In genomic region chr5:178234753-178235599, GRCh38 we compare ENCODE assay signal across 8 cellular contexts. TPM values are rescaled to one million over a fixed set of nuclear protein-coding genes. Genes with fewer than 3 reads are reported as not detected.
DNase-seq lines count a peak whose midpoint lies in the region; ATAC-seq and TF ChIP-seq lines count a peak whose summit lies in the region.

No MANE protein-coding gene starts in this region.

- peaks cover 20% of the 10 kb centered on the region for H3K4me1 ChIP-seq in PC-9 (replicated peaks; ENCODE audit: insufficient read depth)

- ATAC-seq in stimulated activated naive CD8-positive, alpha-beta T cell treated with anti-CD3 and anti-CD28 coated beads, Interleukin-15, amount 100 ng/mL, for 72 hours: no peak
- ATAC-seq in GM21360 (IDR thresholded peaks at IDR 0.05; ENCODE audit: unreplicated experiment): no peak

- H3K4me3 ChIP-seq in PC-9: no peak overlapping the region

- H4K20me1 ChIP-seq in PC-9 (ENCODE audit: insufficient read depth): peaks cover 5% of the 10 kb centered on the region; the same call in 1 of the 2 replicates

- CTCF ChIA-PET in PC-9 (lab: Charles Lee): interaction anchor here (0.6 kb wide), 2 partner anchors 16 to 991 kb away, joined by 4 to 7 read pairs; no protein-coding TSS in a partner anchor

- H3K27me3 Mint-ChIP-seq in neural crest cell (ENCODE audit: low read depth): peaks cover 4% of the 10 kb centered on the region
- no peaks in the 10 kb centered on the region for H3K27me3 Mint-ChIP-seq in stimulated activated naive CD8-positive, alpha-beta T cell treated with anti-CD3 and anti-CD28 coated beads, Interleukin-15, amount 100 ng/mL, for 72 hours

- no peaks in the 10 kb centered on the region for H3K9me3 ChIP-seq in PC-9 (ENCODE audit: insufficient read depth, low read depth)

- peaks cover 20% of the 10 kb centered on the region for H3K79me2 ChIP-seq in PC-9 (ENCODE audit: low read depth)

- H3F3A ChIP-seq in PC-9 (ENCODE audit: insufficient read depth, low read depth): peaks cover 19% of the 10 kb centered on the region

- no peak overlapping the region for H3K27ac Mint-ChIP-seq in neural crest cell (ENCODE audit: unreplicated experiment)
- H3K27ac Mint-ChIP-seq in stimulated activated naive CD8-positive, alpha-beta T cell treated with anti-CD3 and anti-CD28 coated beads, Interleukin-15, amount 100 ng/mL, for 72 hours: no peak overlapping the region

- H3K4me1 Mint-ChIP-seq in neural crest cell: peaks cover 22% of the 10 kb centered on the region
- peaks cover 88% of the 10 kb centered on the region for H3K4me1 Mint-ChIP-seq in stimulated activated naive CD8-positive, alpha-beta T cell treated with anti-CD3 and anti-CD28 coated beads, Interleukin-15, amount 100 ng/mL, for 72 hours

- peak overlapping the region; percentile 79 for H3K4me3 Mint-ChIP-seq in neural crest cell
- H3K4me3 Mint-ChIP-seq in stimulated activated naive CD8-positive, alpha-beta T cell treated with anti-CD3 and anti-CD28 coated beads, Interleukin-15, amount 100 ng/mL, for 72 hours: no peak overlapping the region

- BruUV-seq in PC-9 (replicated peaks; lab: Mats Ljungman, UMichigan): no TSS peak

- H3K27me3 ChIP-seq in PC-9 (ENCODE audit: insufficient read depth, low read depth): no peaks in the 10 kb centered on the region

- peak; percentile 86 for TF ChIP-seq CTCF in PC-9 (conservative IDR thresholded peaks at IDR 0.05)
- peak; percentile 79 for TF ChIP-seq CTCF in neural crest cell (conservative IDR thresholded peaks at IDR 0.05)

- intact Hi-C loops in PC-9 (cut with micrococcal nuclease; ENCODE audit: unreplicated experiment): loop anchor here (10.0 kb wide), 2 partner anchors 390 to 1260 kb away; partner anchors contain the start of gene CLK4

- peak overlapping the region; percentile 50; the same call in 1 of the 2 replicates for H3K4me2 ChIP-seq in PC-9

- peaks cover 5% of the 10 kb centered on the region; the same call in 1 of the 2 replicates for H3K36me3 ChIP-seq in PC-9 (ENCODE audit: low read depth)

- H3K9me3 Mint-ChIP-seq in neural crest cell: no peaks in the 10 kb centered on the region
- no peaks in the 10 kb centered on the region for H3K9me3 Mint-ChIP-seq in stimulated activated naive CD8-positive, alpha-beta T cell treated with anti-CD3 and anti-CD28 coated beads, Interleukin-15, amount 100 ng/mL, for 72 hours

- POLR2A ChIA-PET in PC-9 (lab: Charles Lee; ENCODE audit: unreplicated experiment): no interaction called here

- no peak overlapping the region for H2AFZ ChIP-seq in PC-9

- DNase-seq in C1 segment of cervical spinal cord (lab: John Stamatoyannopoulos, UW) (peak in 12 of 14 donors; percentile 8 to 63 (median 30)), H4 (ENCODE audit: low spot score) (peak; percentile 66), PC-9 (peak; percentile 37 to 61), fibroblast of gingiva (ENCODE audit: low read depth) (peak; percentile 39), neural crest cell (ENCODE audit: low read depth, low spot score) (peak; percentile 93)
- DNase-seq in activated T-cell treated with anti-CD3 and anti-CD28 coated beads, Interleukin-2, amount 50 U/mL, for 1 hour: peak; percentile 80
- DNase-seq in stimulated activated naive CD8-positive, alpha-beta T cell treated with anti-CD3 and anti-CD28 coated beads, Interleukin-15, amount 100 ng/mL, for 72 hours: peak; percentile 77 to 79

- no peak overlapping the region for H3K27ac ChIP-seq in PC-9

- peaks cover 3% of the 10 kb centered on the region for H3K36me3 Mint-ChIP-seq in neural crest cell (ENCODE audit: low read depth)

- H3K9me2 ChIP-seq in PC-9 (ENCODE audit: insufficient read depth): no peaks in the 10 kb centered on the region

RNA-seq across cellular contexts. Expression of gene PHYKPL, which starts 2.4 kb away (rescaled TPM):
- total RNA-seq in H4 (2014; rRNA removed; shearing (Covaris generic)): 14.4 and 16.3 TPM in 2 replicates
- total RNA-seq in PC-9 (2021) (61.3 and 73.7 TPM in 2 replicates), neural crest cell (53.9 and 55.7 TPM in 2 replicates)

RNA-seq across cellular contexts. Expression of gene HNRNPAB, which starts 30.6 kb away (rescaled TPM):
- total RNA-seq in H4 (2014; rRNA removed; shearing (Covaris generic)): 138 and 184 TPM in 2 replicates
- total RNA-seq in PC-9 (2021) (171 and 193 TPM in 2 replicates), neural crest cell (464 and 466 TPM in 2 replicates)

RNA-seq across cellular contexts. Expression of gene GMCL2, which starts 47.8 kb away (rescaled TPM):
- total RNA-seq in H4 (2014; rRNA removed; shearing (Covaris generic)): not detected in 2 replicates
- not detected in 2 replicates for total RNA-seq in PC-9 (2021)
- total RNA-seq in neural crest cell: not detected in 2 replicates

Comparison
In these comparisons a context has a peak if more than half of its experiments do, and no peak if none do; other contexts are left out.
1. DNase-seq: peak in every context shown above with its lines; median percentile 93 in neural crest cell; 80 in activated T-cell treated with anti-CD3 and anti-CD28 coated beads, Interleukin-2, amount 50 U/mL, for 1 hour; 78 in stimulated activated naive CD8-positive, alpha-beta T cell treated with anti-CD3 and anti-CD28 coated beads, Interleukin-15, amount 100 ng/mL, for 72 hours; 66 in H4; 49 in PC-9; 39 in fibroblast of gingiva; 30 in C1 segment of cervical spinal cord.